ENCODE assay signal across 33 cellular contexts in the genomic region with DNA sequence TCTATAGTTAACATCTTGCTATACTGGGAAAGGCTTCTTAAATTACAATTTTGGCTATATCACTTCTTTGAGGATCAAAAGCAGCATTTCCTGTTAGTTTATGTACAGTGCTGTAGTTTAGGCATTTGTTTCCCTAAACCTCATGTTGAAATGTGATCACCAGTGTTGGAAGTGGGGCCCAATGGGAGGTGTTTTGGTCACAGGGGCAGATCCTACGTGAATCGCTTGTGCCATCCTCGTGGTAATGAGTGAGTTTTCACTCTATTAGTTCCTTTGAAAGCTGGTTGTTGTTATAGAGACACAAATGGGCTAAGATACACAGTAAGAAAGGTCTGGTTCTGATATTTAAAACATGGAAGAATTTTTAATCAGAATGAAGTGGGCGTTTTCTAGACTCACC. TPM values are rescaled to one million over a fixed set of nuclear protein-coding genes. Genes with fewer than 3 reads are reported as not detected.
"Had no signal": no experiment of that assay in that cellular context is flagged by ENCODE, and none has a peak within 500 bp of the region (broad histone marks: within the 10 kb centered on the region; RNA-seq: fewer than 3 reads in every experiment).

No MANE protein-coding gene starts in this region.

- H3K36me3 ChIP-seq: ovary, prostate gland, uterus had no signal

- H3K27ac ChIP-seq: left lung, lower lobe of right lung, ovary, prostate gland, sigmoid colon, spleen, tibial nerve, uterus had no signal

- H3K4me1 Mint-ChIP-seq: mesothelial cell of epicardium; naive B cell; stimulated activated memory B cell treated with anti-CD40 and anti-IgM and Interleukin-4, amounts not matched to agents 10 μg/mL and 1 μg/mL and 100 μg/mL, for 72 hours; stimulated activated naive CD8-positive, alpha-beta T cell treated with anti-CD3 and anti-CD28 coated beads, Interleukin-15, amount 100 ng/mL, for 72 hours had no signal

- H3K27ac Mint-ChIP-seq: mesothelial cell of epicardium; natural killer cell; stimulated activated memory B cell treated with anti-CD40 and anti-IgM and Interleukin-4, amounts not matched to agents 10 μg/mL and 1 μg/mL and 100 μg/mL, for 72 hours; type B pancreatic cell had no signal

- H3K27me3 ChIP-seq: left lung, ovary, sigmoid colon, spleen, tibial nerve, uterus had no signal

- H3K27me3 Mint-ChIP-seq: naive B cell; stimulated activated memory B cell treated with anti-CD40 and anti-IgM and Interleukin-4, amounts not matched to agents 10 μg/mL and 1 μg/mL and 100 μg/mL, for 72 hours; stimulated activated naive CD8-positive, alpha-beta T cell treated with anti-CD3 and anti-CD28 coated beads, Interleukin-15, amount 100 ng/mL, for 72 hours; type B pancreatic cell had no signal

- H3K4me3 Mint-ChIP-seq: mesothelial cell of epicardium; naive B cell; natural killer cell; stimulated activated memory B cell treated with anti-CD40 and anti-IgM and Interleukin-4, amounts not matched to agents 10 μg/mL and 1 μg/mL and 100 μg/mL, for 72 hours; stimulated activated naive CD8-positive, alpha-beta T cell treated with anti-CD3 and anti-CD28 coated beads, Interleukin-15, amount 100 ng/mL, for 72 hours; type B pancreatic cell had no signal

- DNase-seq: hippocampal formation; kidney; left colon; left lung; lower lobe of right lung; mammary epithelial cell; mesendoderm; naive B cell; natural killer cell; ovary; posterior cingulate gyrus; retina; right cardiac atrium; sigmoid colon; small intestine; spleen; stimulated activated CD4-positive, alpha-beta T cell treated with anti-CD3 and anti-CD28 coated beads, Interleukin-4, amount 100 ng/mL, for 24 hours; stimulated activated naive CD4-positive, alpha-beta T cell treated with Interleukin-2 at 50 U/mL for 16 hours; stimulated activated naive CD8-positive, alpha-beta T cell treated with anti-CD3 and anti-CD28 coated beads, Interleukin-15, amount 100 ng/mL, for 72 hours; substantia nigra; uterus had no signal

- ATAC-seq: left colon; left lung; lower lobe of right lung; natural killer cell; right cardiac atrium; stimulated activated memory B cell treated with anti-CD40 and anti-IgM and Interleukin-4, amounts not matched to agents 10 μg/mL and 1 μg/mL and 100 μg/mL, for 72 hours; stimulated activated naive CD8-positive, alpha-beta T cell treated with anti-CD3 and anti-CD28 coated beads, Interleukin-15, amount 100 ng/mL, for 72 hours had no signal

- H3K9me3 ChIP-seq: left lung, lower lobe of right lung, prostate gland, sigmoid colon had no signal

- H3K9me3 Mint-ChIP-seq: natural killer cell; stimulated activated naive CD8-positive, alpha-beta T cell treated with anti-CD3 and anti-CD28 coated beads, Interleukin-15, amount 100 ng/mL, for 72 hours had no signal

- H3K4me1 ChIP-seq: left lung, lower lobe of right lung, prostate gland, sigmoid colon, spleen, tibial nerve, uterus had no signal

- H3K4me3 ChIP-seq: left lung, lower lobe of right lung, ovary, prostate gland, sigmoid colon, spleen, tibial nerve, uterus had no signal

RNA-seq across cellular contexts. Expression of a gene that starts 5.8 kb away (rescaled TPM):
- total RNA-seq: kidney, left colon, left lung, liver, lower lobe of right lung, mammary epithelial cell, mesothelial cell of epicardium, mononuclear cell, natural killer cell, omental fat pad, ovary, right cardiac atrium, sigmoid colon, spleen, temporal lobe, tibial nerve, ureter, uterus had no signal
- polyA plus RNA-seq: mammary epithelial cell, neural cell, ovary, right cardiac atrium, sigmoid colon, small intestine, spleen, thymus had no signal

RNA-seq across cellular contexts. Expression of a gene that starts 12.0 kb away (rescaled TPM):
- total RNA-seq: kidney, left colon, left lung, lower lobe of right lung, mammary epithelial cell, mesothelial cell of epicardium, right cardiac atrium, spleen, temporal lobe, tibial nerve, uterus had no signal
- polyA plus RNA-seq: liver, mammary epithelial cell, neural cell, right cardiac atrium, sigmoid colon, small intestine had no signal
